15 cellular contexts compared by ENCODE assay signal in the genomic region with DNA sequence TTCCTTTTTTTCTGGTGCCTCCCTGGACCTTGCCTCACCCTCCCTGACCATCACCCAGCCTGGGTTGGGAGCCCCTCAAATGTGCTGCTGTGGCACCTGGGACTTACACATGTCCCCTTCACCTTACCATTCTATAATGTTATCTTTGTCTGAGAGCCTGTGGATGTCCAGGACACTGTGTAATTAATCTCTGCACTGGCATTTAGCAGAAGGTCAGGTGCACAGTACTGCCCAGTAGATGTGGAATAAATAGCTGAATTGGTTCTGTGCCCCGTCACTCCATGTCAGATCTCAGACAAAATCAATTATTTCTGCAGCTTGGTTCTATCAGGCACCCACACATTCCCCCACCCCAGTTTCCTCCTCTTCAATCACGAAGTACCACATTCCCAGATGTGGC. TPM values are rescaled to one million over a fixed set of nuclear protein-coding genes. Genes with fewer than 3 reads are reported as not detected.
DNase-seq lines count a peak whose midpoint lies in the region; ATAC-seq and TF ChIP-seq lines count a peak whose summit lies in the region.
"Had no signal": no experiment of that assay in that cellular context is flagged by ENCODE, and none has a peak within 500 bp of the region (broad histone marks: within the 10 kb centered on the region; RNA-seq: fewer than 3 reads in every experiment).

No MANE protein-coding gene starts in this region.

- H2AFZ ChIP-seq in ACC112 (ENCODE audit: low read length, unreplicated experiment), result peak overlapping the region; percentile 17
- no peak overlapping the region for H2AFZ ChIP-seq in IMR-90 (replicated peaks; ENCODE audit: low read length, poor library complexity)
- H2AFZ ChIP-seq: GM23248 had no signal

- no peaks in the 10 kb centered on the region for H3K79me2 ChIP-seq in ACC112 (ENCODE audit: control insufficient read depth, insufficient read depth, low read length, unreplicated experiment)

- no peaks in the 10 kb centered on the region for H4K20me1 ChIP-seq in IMR-90 (ENCODE audit: insufficient read depth, low read length)

- H2AK5ac ChIP-seq in IMR-90 (ENCODE audit: low read depth, low read length), result peak overlapping the region; percentile 31; the same call in 1 of the 2 replicates

- no peak overlapping the region for H2BK120ac ChIP-seq in IMR-90 (ENCODE audit: low read depth, low read length)

- WGBS in IMR-90 (ENCODE audit: extremely low coverage in 2 of 2, insufficient read length in 1 of 2), 2 experiments, result no CpG with 5 or more reads among the region's 2 CpGs
- WGBS in esophagus squamous epithelium, 2 donors, result 74 to 85% methylated on average over 2 of the region's 2 CpGs
- 68 to 82% (median 74%) methylated on average over 2 of the region's 2 CpGs for WGBS in stomach, 5 donors

- TF ChIP-seq EP300 in stomach (IDR thresholded peaks at IDR 0.05), result no peak

- H3K36me3 Mint-ChIP-seq in neural crest cell (ENCODE audit: low read depth), result peaks cover 10% of the 10 kb centered on the region

- H3K27ac Mint-ChIP-seq in neural crest cell (ENCODE audit: unreplicated experiment), result peak overlapping the region; percentile 32
- H3K27ac Mint-ChIP-seq: B cell; CD4-positive, alpha-beta memory T cell had no signal

- peak overlapping the region; percentile 50; the same call in 1 of the 2 replicates for H4K5ac ChIP-seq in IMR-90 (ENCODE audit: low read depth, low read length)

- H3K36me3 ChIP-seq in ACC112 (ENCODE audit: insufficient read depth, low read length) (no peaks in the 10 kb centered on the region), IMR-90 (ENCODE audit: control insufficient read depth, insufficient read depth, low read length) (no peaks in the 10 kb centered on the region), left ventricle myocardium inferior (no peaks in the 10 kb centered on the region), BE2C (no peaks in the 10 kb centered on the region), esophagus squamous epithelium (no peaks in the 10 kb centered on the region), stomach (no peaks in the 10 kb centered on the region)

- DNase-seq in IMR-90 (no peak), left ventricle myocardium inferior (no peak), neural crest cell (ENCODE audit: low read depth, low spot score) (no peak), NCI-H1436 (lab: John Stamatoyannopoulos, UW) (no peak), BE2C (no peak), esophagus squamous epithelium (lab: John Stamatoyannopoulos, UW) (no peak), stomach (no peak)
- DNase-seq: CD4-positive, alpha-beta memory T cell; DMS53; GF-D8; GM23248 had no signal

- H3K4me3 Mint-ChIP-seq in neural crest cell, result no peak overlapping the region
- H3K4me3 Mint-ChIP-seq: B cell; CD4-positive, alpha-beta memory T cell had no signal

- H3K27me3 ChIP-seq in ACC112 (ENCODE audit: insufficient read depth, low read length) (no peaks in the 10 kb centered on the region), IMR-90 (ENCODE audit: control insufficient read depth, insufficient read depth, low read length) (no peaks in the 10 kb centered on the region), left ventricle myocardium inferior (ENCODE audit: low read depth) (no peaks in the 10 kb centered on the region), BE2C (no peaks in the 10 kb centered on the region), esophagus squamous epithelium (no peaks in the 10 kb centered on the region), stomach (no peaks in the 10 kb centered on the region)

- TF ChIP-seq CTCF in IMR-90 (conservative IDR thresholded peaks at IDR 0.05; ENCODE audit: low read depth, low read length) (no peak), left ventricle myocardium inferior (IDR thresholded peaks at IDR 0.05; ENCODE audit: borderline replicate concordance) (no peak), neural crest cell (conservative IDR thresholded peaks at IDR 0.05) (no peak), BE2C (IDR thresholded peaks at IDR 0.05; ENCODE audit: low read depth, low read length) (no peak), esophagus squamous epithelium (IDR thresholded peaks at IDR 0.05) (no peak), stomach (IDR thresholded peaks at IDR 0.05) (no peak)

- peaks cover 9% of the 10 kb centered on the region; the same call in 1 of the 2 replicates for H3K9me1 ChIP-seq in IMR-90 (ENCODE audit: insufficient read depth, low read length)

- no peak for ATAC-seq in IMR-90 (ENCODE audit: low read depth)
- ATAC-seq: HCT116 had no signal

- no peak overlapping the region for H3K4me2 ChIP-seq in IMR-90 (ENCODE audit: low read depth, low read length)

- no peak overlapping the region; the same call in 1 of the 2 replicates for H3K4ac ChIP-seq in IMR-90 (ENCODE audit: low read depth, low read length)

- no peaks in the 10 kb centered on the region for H3K27me3 Mint-ChIP-seq in neural crest cell (ENCODE audit: low read depth)

- peak overlapping the region; percentile 53; the same call in 1 of the 3 replicates for H2BK15ac ChIP-seq in IMR-90 (ENCODE audit: low read depth, low read length)

- no peak overlapping the region for H3K56ac ChIP-seq in IMR-90 (ENCODE audit: extremely low read depth, insufficient read depth, low read length)

- no peak overlapping the region for H2BK20ac ChIP-seq in IMR-90 (ENCODE audit: low read depth, low read length)

- H3K23ac ChIP-seq in IMR-90 (ENCODE audit: low read depth, low read length), result no peak overlapping the region

- no peak overlapping the region for H2BK5ac ChIP-seq in IMR-90 (ENCODE audit: low read depth, low read length, poor library complexity, severe bottlenecking)

- no peak overlapping the region for H3K9ac ChIP-seq in IMR-90 (ENCODE audit: low read depth, low read length)
- H3K9ac ChIP-seq: GM23248 had no signal

- TF ChIP-seq POLR2A in IMR-90 (IDR thresholded peaks at IDR 0.05; ENCODE audit: low read depth, low read length), result no peak
- TF ChIP-seq POLR2A in esophagus squamous epithelium (IDR thresholded peaks at IDR 0.05), result no peak
- no peak for TF ChIP-seq POLR2A in stomach (IDR thresholded peaks at IDR 0.05)

- peaks cover 34% of the 10 kb centered on the region for H3K4me1 Mint-ChIP-seq in neural crest cell
- H3K4me1 Mint-ChIP-seq: B cell; CD4-positive, alpha-beta memory T cell had no signal

- CTCF ChIA-PET in IMR-90 (lab: Yijun Ruan, JAX), result no interaction called here

- POLR2A ChIA-PET in IMR-90 (lab: Charles Lee; ENCODE audit: unreplicated experiment), result no interaction called here

- no peak overlapping the region for H3K18ac ChIP-seq in IMR-90 (ENCODE audit: low read depth, low read length)

- H4K8ac ChIP-seq in IMR-90 (ENCODE audit: low read depth in 2 of 2, low read length in 2 of 2), result peak overlapping the region in 1 of 2 experiments; percentile 17; a peak in 1 of 4 replicates

- H3K27ac ChIP-seq in ACC112 (ENCODE audit: low read depth, low read length) (no peak overlapping the region), IMR-90 (ENCODE audit: insufficient read depth, low read length) (no peak overlapping the region), left ventricle myocardium inferior (replicated peaks) (peak overlapping the region; percentile 43), esophagus squamous epithelium (no peak overlapping the region), stomach (peak overlapping the region in 1 of 5 donors; percentile 43)
- H3K27ac ChIP-seq: C4-2B, GM23248 had no signal

- H3K4me1 ChIP-seq in ACC112 (ENCODE audit: control insufficient read depth, insufficient read depth, low read length, unreplicated experiment), result peaks cover 16% of the 10 kb centered on the region
- H3K4me1 ChIP-seq in IMR-90 (ENCODE audit: control insufficient read depth, insufficient read depth, low read length), result peaks cover 8% of the 10 kb centered on the region
- peaks cover 35% of the 10 kb centered on the region for H3K4me1 ChIP-seq in left ventricle myocardium inferior
- H3K4me1 ChIP-seq in BE2C, result no peaks in the 10 kb centered on the region
- no peaks in the 10 kb centered on the region for H3K4me1 ChIP-seq in esophagus squamous epithelium
- H3K4me1 ChIP-seq in stomach, result peaks cover 0 to 42% (median 18%) of the 10 kb centered on the region in 4 donors

- in situ Hi-C loops in IMR-90 (cut with MboI; ENCODE audit: low sequenced_read_pairs), result loop anchor here (25.0 kb wide), 1 partner anchor 991 kb away; no protein-coding TSS in a partner anchor

- H3K14ac ChIP-seq in IMR-90 (replicated peaks; ENCODE audit: low read depth, low read length), result no peak overlapping the region

- TF ChIP-seq RAD21 in IMR-90 (IDR thresholded peaks at IDR 0.05; ENCODE audit: low read length), result no peak

- H3K4me3 ChIP-seq in ACC112 (ENCODE audit: low read depth, low read length), result no peak overlapping the region
- no peak overlapping the region for H3K4me3 ChIP-seq in IMR-90 (ENCODE audit: insufficient read depth, low read depth, low read length)
- no peak overlapping the region for H3K4me3 ChIP-seq in left ventricle myocardium inferior
- H3K4me3 ChIP-seq in BE2C (ENCODE audit: low read depth, low read length), result no peak overlapping the region
- H3K4me3 ChIP-seq in esophagus squamous epithelium, result no peak overlapping the region
- H3K4me3 ChIP-seq in stomach, result no peak overlapping the region
- H3K4me3 ChIP-seq: GM23248 had no signal

- H3K9me3 ChIP-seq in IMR-90 (ENCODE audit: control insufficient read depth, insufficient read depth, low read length) (no peaks in the 10 kb centered on the region), left ventricle myocardium inferior (replicated peaks) (peaks cover 10% of the 10 kb centered on the region), BE2C (no peaks in the 10 kb centered on the region), esophagus squamous epithelium (no peaks in the 10 kb centered on the region), stomach (peaks cover 0 to 4% (median 0%) of the 10 kb centered on the region in 4 donors)

- dilution Hi-C loops in IMR-90 (cut with HindIII; ENCODE audit: low sequenced_read_pairs, unreplicated experiment), result no loop called here

- H4K91ac ChIP-seq in IMR-90 (ENCODE audit: insufficient read depth, low read depth, low read length), result no peak overlapping the region

- H3K9me3 Mint-ChIP-seq in neural crest cell, result peaks cover 12% of the 10 kb centered on the region

- H2AK9ac ChIP-seq in IMR-90 (replicated peaks; ENCODE audit: low read depth, low read length, poor library complexity), result no peak overlapping the region

- no peaks in the 10 kb centered on the region for H3K79me1 ChIP-seq in IMR-90 (ENCODE audit: low read depth in 1 of 2, low read length in 2 of 2)

- intact Hi-C loops in IMR-90 (cut with micrococcal nuclease), result no loop called here
- intact Hi-C loops in left ventricle myocardium inferior (cut with micrococcal nuclease), result no loop called here
- intact Hi-C loops in esophagus squamous epithelium (cut with DNase I), result no loop called here
- intact Hi-C loops in stomach (cut with DNase I; ENCODE audit: low total_unique reads), result no loop called here

- no TSS peak for BruUV-seq in IMR-90 (replicated peaks; lab: Mats Ljungman, UMichigan)

RNA-seq across cellular contexts. Expression of a gene that starts 19.9 kb away (rescaled TPM):
- total RNA-seq in IMR-90 (2012; rRNA removed), result 348 and 453 TPM in 2 replicates
- 838 and 964 TPM in 2 replicates for polyA plus RNA-seq in IMR-90 (2012; rRNA removed)
- polyA plus RNA-seq in IMR-90 (2012; cell fraction: cytosol; rRNA removed), result 812 and 1,206 TPM in 2 replicates
- polyA plus RNA-seq in IMR-90 (2012; cell fraction: nucleus; rRNA removed; ENCODE audit: low replicate concordance), result 383 and 412 TPM in 2 replicates
- 769 TPM for total RNA-seq in left ventricle myocardium inferior
- total RNA-seq in neural crest cell, result 17.6 and 21.0 TPM in 2 replicates
- polyA plus RNA-seq in BE2C (2012; ENCODE audit: insufficient read depth, insufficient read length, low read depth), result 28.2 TPM
- total RNA-seq in esophagus squamous epithelium, result 100 to 1,000 TPM in 1 of 4 donors, 10 to 100 TPM in 3; 24.8 to 112 (median 44.5) TPM
- 10 to 100 TPM; 35.0 to 63.8 (median 54.7) TPM for total RNA-seq in stomach
- polyA plus RNA-seq in stomach, result 10 to 100 TPM; 21.8 to 36.7 (median 29.6) TPM
- total RNA-seq: B cell had no signal
